Comparison of ENCODE assay signal across 8 cellular contexts in genomic region chr2:136212426-136213378, GRCh38.
DNase-seq lines count a peak whose midpoint lies in the region; ATAC-seq and TF ChIP-seq lines count a peak whose summit lies in the region.
"Had no signal": no experiment of that assay in that cellular context is flagged by ENCODE, and none has a peak within 500 bp of the region (broad histone marks: within the 10 kb centered on the region; RNA-seq: fewer than 3 reads in every experiment).

No MANE protein-coding gene starts in this region.

- H3K27me3 Mint-ChIP-seq in IgD-negative memory B cell (no peaks in the 10 kb centered on the region), memory B cell (no peaks in the 10 kb centered on the region)

- no peak overlapping the region for H3K4me3 ChIP-seq in A673 (ENCODE audit: low read depth, low read length, poor library complexity, severe bottlenecking)

- intact Hi-C loops in A673 (cut with micrococcal nuclease; ENCODE audit: unreplicated experiment), result no loop called here

- H3K36me3 Mint-ChIP-seq in IgD-negative memory B cell (no peaks in the 10 kb centered on the region), memory B cell (peaks cover 6% of the 10 kb centered on the region)

- no peaks in the 10 kb centered on the region for H3K4me1 ChIP-seq in A673 (ENCODE audit: insufficient read depth, low read length, poor library complexity, severe bottlenecking)

- H3K36me3 ChIP-seq in A673 (ENCODE audit: insufficient read depth, low read length, poor library complexity, severe bottlenecking), result no peaks in the 10 kb centered on the region

- POLR2A ChIA-PET in A673 (lab: Charles Lee; ENCODE audit: low non-redundant PET), result no interaction called here

- peak; percentile 47 for ATAC-seq in GM18870 (IDR thresholded peaks at IDR 0.05; ENCODE audit: unreplicated experiment)
- peak; percentile 70 for ATAC-seq in GM21723 (IDR thresholded peaks at IDR 0.05; ENCODE audit: unreplicated experiment)
- peak; percentile 75 for ATAC-seq in memory B cell (ENCODE audit: low read depth)
- ATAC-seq in SK-N-SH treated with all-trans-retinoic acid at 6 μM for 48 hours, result no peak

- no peak overlapping the region for H3K27ac ChIP-seq in A673 (ENCODE audit: low read depth, low read length, poor library complexity, severe bottlenecking)

- peaks cover 57 to 71% (median 68%) of the 10 kb centered on the region in 3 donors for H3K4me1 Mint-ChIP-seq in IgD-negative memory B cell
- H3K4me1 Mint-ChIP-seq in memory B cell, result peaks cover 62% of the 10 kb centered on the region

- no peak for TF ChIP-seq CTCF in A673 (conservative IDR thresholded peaks at IDR 0.05; ENCODE audit: low read depth, low read length)

- peaks cover 1 to 6% (median 3%) of the 10 kb centered on the region in 3 donors for H3K9me3 Mint-ChIP-seq in IgD-negative memory B cell
- peaks cover 11% of the 10 kb centered on the region for H3K9me3 Mint-ChIP-seq in memory B cell

- DNase-seq in memory B cell (ENCODE audit: low spot score in 2 of 2), result peak; percentile 34 to 56
- no peak for DNase-seq in RKO (ENCODE audit: low spot score)
- no peak for DNase-seq in A673 (ENCODE audit: low spot score)
- DNase-seq: NCI-H2081 treated with DMSO at 0.1 percent for 48 hours had no signal

- H3K27me3 ChIP-seq in A673 (replicated peaks; ENCODE audit: insufficient read depth, low read depth, low read length, poor library complexity), result peaks cover 16% of the 10 kb centered on the region

- no peaks in the 10 kb centered on the region for H3K9me3 ChIP-seq in A673 (ENCODE audit: low read depth, low read length, poor library complexity, severe bottlenecking)

- H3K4me3 Mint-ChIP-seq in IgD-negative memory B cell (peak overlapping the region; percentile 22 to 86 (median 74)), memory B cell (peak overlapping the region; percentile 13)

- no TSS peak for BruUV-seq in A673 (replicated peaks; lab: Mats Ljungman, UMichigan)

- CTCF ChIA-PET in A673 (lab: Charles Lee), result no interaction called here

- peak overlapping the region; percentile 97 to 99 (median 98) for H3K27ac Mint-ChIP-seq in IgD-negative memory B cell
- H3K27ac Mint-ChIP-seq in memory B cell, result peak overlapping the region; percentile 93

TF ChIP-seq in SK-N-SH treated with all-trans-retinoic acid at 6 μM for 48 hours, 23 proteins besides CTCF, POLR2A, EP300 and RAD21:
- TF ChIP-seq ZFP3 (CRISPR knock-in tag; IDR thresholded peaks at IDR 0.05) (no peak), ISL1 (CRISPR knock-in tag; IDR thresholded peaks at IDR 0.05) (no peak), ESRRG (CRISPR knock-in tag; IDR thresholded peaks at IDR 0.05) (no peak), RARB (CRISPR knock-in tag; IDR thresholded peaks at IDR 0.05) (no peak)

Comparison
In these comparisons a context has a peak if more than half of its experiments do, and no peak if none do; other contexts are left out.
1. DNase-seq: peak in memory B cell (2 of 2); none in RKO (single experiment) and A673 (single experiment).